1 cellular context compared by ENCODE assay signal in the genomic region with DNA sequence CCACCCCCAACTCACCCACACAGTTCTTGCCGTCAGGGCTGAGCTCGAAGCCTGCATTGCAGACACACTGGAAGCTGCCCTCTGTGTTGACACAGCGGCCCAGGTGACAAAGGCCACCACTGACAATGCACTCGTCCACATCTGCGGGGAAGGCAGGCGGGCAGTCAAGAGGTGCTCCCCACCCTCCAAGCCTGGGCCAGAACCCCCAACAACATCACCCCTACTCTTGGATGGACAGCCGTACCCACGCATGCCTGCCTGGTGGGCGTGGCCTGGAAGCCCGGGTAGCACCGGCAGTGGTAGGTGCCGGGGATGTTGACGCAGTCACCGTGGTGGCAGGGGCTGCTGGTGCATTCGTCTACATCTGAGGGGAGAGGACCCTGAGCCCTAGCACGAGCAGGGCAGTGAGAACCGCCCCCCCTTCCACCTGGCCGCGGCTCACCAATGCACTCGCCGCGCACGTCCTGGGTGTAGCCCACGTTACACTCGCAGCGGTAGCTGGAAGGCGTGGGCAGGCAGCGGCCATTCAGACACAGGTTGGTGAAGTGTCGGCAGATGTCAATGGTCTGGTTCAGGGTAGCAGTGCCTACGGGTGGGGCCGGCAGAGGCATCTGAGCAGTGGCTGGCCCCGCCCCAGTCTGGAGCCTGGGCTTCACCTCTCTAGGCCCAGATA.
TF ChIP-seq lines count a peak whose summit lies in the region.

No MANE protein-coding gene starts in this region.

TF ChIP-seq in HepG2, 621 proteins besides CTCF, POLR2A, EP300 and RAD21 (continued from another document and continues in another):
- TF ChIP-seq, protein P1, sequence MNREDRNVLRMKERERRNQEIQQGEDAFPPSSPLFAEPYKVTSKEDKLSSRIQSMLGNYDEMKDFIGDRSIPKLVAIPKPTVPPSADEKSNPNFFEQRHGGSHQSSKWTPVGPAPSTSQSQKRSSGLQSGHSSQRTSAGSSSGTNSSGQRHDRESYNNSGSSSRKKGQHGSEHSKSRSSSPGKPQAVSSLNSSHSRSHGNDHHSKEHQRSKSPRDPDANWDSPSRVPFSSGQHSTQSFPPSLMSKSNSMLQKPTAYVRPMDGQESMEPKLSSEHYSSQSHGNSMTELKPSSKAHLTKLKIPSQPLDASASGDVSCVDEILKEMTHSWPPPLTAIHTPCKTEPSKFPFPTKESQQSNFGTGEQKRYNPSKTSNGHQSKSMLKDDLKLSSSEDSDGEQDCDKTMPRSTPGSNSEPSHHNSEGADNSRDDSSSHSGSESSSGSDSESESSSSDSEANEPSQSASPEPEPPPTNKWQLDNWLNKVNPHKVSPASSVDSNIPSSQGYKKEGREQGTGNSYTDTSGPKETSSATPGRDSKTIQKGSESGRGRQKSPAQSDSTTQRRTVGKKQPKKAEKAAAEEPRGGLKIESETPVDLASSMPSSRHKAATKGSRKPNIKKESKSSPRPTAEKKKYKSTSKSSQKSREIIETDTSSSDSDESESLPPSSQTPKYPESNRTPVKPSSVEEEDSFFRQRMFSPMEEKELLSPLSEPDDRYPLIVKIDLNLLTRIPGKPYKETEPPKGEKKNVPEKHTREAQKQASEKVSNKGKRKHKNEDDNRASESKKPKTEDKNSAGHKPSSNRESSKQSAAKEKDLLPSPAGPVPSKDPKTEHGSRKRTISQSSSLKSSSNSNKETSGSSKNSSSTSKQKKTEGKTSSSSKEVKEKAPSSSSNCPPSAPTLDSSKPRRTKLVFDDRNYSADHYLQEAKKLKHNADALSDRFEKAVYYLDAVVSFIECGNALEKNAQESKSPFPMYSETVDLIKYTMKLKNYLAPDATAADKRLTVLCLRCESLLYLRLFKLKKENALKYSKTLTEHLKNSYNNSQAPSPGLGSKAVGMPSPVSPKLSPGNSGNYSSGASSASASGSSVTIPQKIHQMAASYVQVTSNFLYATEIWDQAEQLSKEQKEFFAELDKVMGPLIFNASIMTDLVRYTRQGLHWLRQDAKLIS (CRISPR knock-in tag; IDR thresholded peaks at IDR 0.05): no peak
- TF ChIP-seq, protein P2, sequence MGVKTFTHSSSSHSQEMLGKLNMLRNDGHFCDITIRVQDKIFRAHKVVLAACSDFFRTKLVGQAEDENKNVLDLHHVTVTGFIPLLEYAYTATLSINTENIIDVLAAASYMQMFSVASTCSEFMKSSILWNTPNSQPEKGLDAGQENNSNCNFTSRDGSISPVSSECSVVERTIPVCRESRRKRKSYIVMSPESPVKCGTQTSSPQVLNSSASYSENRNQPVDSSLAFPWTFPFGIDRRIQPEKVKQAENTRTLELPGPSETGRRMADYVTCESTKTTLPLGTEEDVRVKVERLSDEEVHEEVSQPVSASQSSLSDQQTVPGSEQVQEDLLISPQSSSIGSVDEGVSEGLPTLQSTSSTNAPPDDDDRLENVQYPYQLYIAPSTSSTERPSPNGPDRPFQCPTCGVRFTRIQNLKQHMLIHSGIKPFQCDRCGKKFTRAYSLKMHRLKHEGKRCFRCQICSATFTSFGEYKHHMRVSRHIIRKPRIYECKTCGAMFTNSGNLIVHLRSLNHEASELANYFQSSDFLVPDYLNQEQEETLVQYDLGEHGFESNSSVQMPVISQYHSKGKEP (CRISPR knock-in tag; IDR thresholded peaks at IDR 0.05): no peak
- TF ChIP-seq, protein P3, sequence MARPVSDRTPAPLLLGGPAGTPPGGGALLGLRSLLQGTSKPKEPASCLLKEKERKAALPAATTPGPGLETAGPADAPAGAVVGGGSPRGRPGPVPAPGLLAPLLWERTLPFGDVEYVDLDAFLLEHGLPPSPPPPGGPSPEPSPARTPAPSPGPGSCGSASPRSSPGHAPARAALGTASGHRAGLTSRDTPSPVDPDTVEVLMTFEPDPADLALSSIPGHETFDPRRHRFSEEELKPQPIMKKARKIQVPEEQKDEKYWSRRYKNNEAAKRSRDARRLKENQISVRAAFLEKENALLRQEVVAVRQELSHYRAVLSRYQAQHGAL (CRISPR knock-in tag; IDR thresholded peaks at IDR 0.05; ENCODE audit: not compliant biosample characterization): no peak
- TF ChIP-seq, protein P4, sequence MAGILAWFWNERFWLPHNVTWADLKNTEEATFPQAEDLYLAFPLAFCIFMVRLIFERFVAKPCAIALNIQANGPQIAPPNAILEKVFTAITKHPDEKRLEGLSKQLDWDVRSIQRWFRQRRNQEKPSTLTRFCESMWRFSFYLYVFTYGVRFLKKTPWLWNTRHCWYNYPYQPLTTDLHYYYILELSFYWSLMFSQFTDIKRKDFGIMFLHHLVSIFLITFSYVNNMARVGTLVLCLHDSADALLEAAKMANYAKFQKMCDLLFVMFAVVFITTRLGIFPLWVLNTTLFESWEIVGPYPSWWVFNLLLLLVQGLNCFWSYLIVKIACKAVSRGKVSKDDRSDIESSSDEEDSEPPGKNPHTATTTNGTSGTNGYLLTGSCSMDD (CRISPR knock-in tag; IDR thresholded peaks at IDR 0.05): no peak
- no peak for TF ChIP-seq CEBPB (IDR thresholded peaks at IDR 0.05; ENCODE audit: borderline replicate concordance, low read depth, low read length)
- TF ChIP-seq, protein P5, sequence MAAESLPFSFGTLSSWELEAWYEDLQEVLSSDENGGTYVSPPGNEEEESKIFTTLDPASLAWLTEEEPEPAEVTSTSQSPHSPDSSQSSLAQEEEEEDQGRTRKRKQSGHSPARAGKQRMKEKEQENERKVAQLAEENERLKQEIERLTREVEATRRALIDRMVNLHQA (CRISPR knock-in tag; IDR thresholded peaks at IDR 0.05): no peak
- TF ChIP-seq RFXAP (CRISPR knock-in tag; IDR thresholded peaks at IDR 0.05; ENCODE audit: borderline replicate concordance): no peak
- TF ChIP-seq, protein P6, sequence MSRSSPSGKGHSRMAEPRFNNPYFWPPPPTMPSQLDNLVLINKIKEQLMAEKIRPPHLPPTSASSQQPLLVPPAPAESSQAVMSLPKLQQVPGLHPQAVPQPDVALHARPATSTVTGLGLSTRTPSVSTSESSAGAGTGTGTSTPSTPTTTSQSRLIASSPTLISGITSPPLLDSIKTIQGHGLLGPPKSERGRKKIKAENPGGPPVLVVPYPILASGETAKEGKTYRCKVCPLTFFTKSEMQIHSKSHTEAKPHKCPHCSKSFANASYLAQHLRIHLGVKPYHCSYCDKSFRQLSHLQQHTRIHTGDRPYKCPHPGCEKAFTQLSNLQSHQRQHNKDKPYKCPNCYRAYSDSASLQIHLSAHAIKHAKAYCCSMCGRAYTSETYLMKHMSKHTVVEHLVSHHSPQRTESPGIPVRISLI (CRISPR knock-in tag; IDR thresholded peaks at IDR 0.05; ENCODE audit: borderline replicate concordance): no peak
- no peak for TF ChIP-seq ZNF746 (CRISPR knock-in tag; IDR thresholded peaks at IDR 0.05)
- no peak for TF ChIP-seq MTA3 (CRISPR knock-in tag; IDR thresholded peaks at IDR 0.05)
- TF ChIP-seq TEAD3 (CRISPR knock-in tag; optimal IDR thresholded peaks at IDR 0.05; ENCODE audit: borderline replicate concordance): peak; percentile 6
- no peak for TF ChIP-seq ZNF230 (CRISPR knock-in tag; IDR thresholded peaks at IDR 0.05)
- TF ChIP-seq SP140L (CRISPR knock-in tag; IDR thresholded peaks at IDR 0.05; ENCODE audit: borderline replicate concordance): no peak
- TF ChIP-seq, protein P7, sequence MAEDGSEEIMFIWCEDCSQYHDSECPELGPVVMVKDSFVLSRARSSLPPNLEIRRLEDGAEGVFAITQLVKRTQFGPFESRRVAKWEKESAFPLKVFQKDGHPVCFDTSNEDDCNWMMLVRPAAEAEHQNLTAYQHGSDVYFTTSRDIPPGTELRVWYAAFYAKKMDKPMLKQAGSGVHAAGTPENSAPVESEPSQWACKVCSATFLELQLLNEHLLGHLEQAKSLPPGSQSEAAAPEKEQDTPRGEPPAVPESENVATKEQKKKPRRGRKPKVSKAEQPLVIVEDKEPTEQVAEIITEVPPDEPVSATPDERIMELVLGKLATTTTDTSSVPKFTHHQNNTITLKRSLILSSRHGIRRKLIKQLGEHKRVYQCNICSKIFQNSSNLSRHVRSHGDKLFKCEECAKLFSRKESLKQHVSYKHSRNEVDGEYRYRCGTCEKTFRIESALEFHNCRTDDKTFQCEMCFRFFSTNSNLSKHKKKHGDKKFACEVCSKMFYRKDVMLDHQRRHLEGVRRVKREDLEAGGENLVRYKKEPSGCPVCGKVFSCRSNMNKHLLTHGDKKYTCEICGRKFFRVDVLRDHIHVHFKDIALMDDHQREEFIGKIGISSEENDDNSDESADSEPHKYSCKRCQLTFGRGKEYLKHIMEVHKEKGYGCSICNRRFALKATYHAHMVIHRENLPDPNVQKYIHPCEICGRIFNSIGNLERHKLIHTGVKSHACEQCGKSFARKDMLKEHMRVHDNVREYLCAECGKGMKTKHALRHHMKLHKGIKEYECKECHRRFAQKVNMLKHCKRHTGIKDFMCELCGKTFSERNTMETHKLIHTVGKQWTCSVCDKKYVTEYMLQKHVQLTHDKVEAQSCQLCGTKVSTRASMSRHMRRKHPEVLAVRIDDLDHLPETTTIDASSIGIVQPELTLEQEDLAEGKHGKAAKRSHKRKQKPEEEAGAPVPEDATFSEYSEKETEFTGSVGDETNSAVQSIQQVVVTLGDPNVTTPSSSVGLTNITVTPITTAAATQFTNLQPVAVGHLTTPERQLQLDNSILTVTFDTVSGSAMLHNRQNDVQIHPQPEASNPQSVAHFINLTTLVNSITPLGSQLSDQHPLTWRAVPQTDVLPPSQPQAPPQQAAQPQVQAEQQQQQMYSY (CRISPR knock-in tag; IDR thresholded peaks at IDR 0.05): no peak
- no peak for TF ChIP-seq CBFB (CRISPR knock-in tag; IDR thresholded peaks at IDR 0.05)
- TF ChIP-seq, protein P8, sequence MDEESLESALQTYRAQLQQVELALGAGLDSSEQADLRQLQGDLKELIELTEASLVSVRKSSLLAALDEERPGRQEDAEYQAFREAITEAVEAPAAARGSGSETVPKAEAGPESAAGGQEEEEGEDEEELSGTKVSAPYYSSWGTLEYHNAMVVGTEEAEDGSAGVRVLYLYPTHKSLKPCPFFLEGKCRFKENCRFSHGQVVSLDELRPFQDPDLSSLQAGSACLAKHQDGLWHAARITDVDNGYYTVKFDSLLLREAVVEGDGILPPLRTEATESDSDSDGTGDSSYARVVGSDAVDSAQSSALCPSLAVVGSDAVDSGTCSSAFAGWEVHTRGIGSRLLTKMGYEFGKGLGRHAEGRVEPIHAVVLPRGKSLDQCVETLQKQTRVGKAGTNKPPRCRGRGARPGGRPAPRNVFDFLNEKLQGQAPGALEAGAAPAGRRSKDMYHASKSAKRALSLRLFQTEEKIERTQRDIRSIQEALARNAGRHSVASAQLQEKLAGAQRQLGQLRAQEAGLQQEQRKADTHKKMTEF (CRISPR knock-in tag; IDR thresholded peaks at IDR 0.05): no peak
- peak; percentile 18; the same call in 1 of the 2 replicates for TF ChIP-seq HDAC2 (CRISPR knock-in tag; IDR thresholded peaks at IDR 0.05)
- no peak for TF ChIP-seq TEAD2 (CRISPR knock-in tag; IDR thresholded peaks at IDR 0.05)
- TF ChIP-seq HDAC1 (CRISPR knock-in tag; IDR thresholded peaks at IDR 0.05): no peak
- no peak for TF ChIP-seq NR3C1 (CRISPR knock-in tag; IDR thresholded peaks at IDR 0.05)
- TF ChIP-seq, protein P9, sequence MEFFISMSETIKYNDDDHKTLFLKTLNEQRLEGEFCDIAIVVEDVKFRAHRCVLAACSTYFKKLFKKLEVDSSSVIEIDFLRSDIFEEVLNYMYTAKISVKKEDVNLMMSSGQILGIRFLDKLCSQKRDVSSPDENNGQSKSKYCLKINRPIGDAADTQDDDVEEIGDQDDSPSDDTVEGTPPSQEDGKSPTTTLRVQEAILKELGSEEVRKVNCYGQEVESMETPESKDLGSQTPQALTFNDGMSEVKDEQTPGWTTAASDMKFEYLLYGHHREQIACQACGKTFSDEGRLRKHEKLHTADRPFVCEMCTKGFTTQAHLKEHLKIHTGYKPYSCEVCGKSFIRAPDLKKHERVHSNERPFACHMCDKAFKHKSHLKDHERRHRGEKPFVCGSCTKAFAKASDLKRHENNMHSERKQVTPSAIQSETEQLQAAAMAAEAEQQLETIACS (CRISPR knock-in tag; IDR thresholded peaks at IDR 0.05): no peak
- TF ChIP-seq ZNF549 (CRISPR knock-in tag; IDR thresholded peaks at IDR 0.05): no peak
- TF ChIP-seq NR1H2 (CRISPR knock-in tag; IDR thresholded peaks at IDR 0.05; ENCODE audit: borderline replicate concordance, low read depth): no peak
- TF ChIP-seq, protein P10, sequence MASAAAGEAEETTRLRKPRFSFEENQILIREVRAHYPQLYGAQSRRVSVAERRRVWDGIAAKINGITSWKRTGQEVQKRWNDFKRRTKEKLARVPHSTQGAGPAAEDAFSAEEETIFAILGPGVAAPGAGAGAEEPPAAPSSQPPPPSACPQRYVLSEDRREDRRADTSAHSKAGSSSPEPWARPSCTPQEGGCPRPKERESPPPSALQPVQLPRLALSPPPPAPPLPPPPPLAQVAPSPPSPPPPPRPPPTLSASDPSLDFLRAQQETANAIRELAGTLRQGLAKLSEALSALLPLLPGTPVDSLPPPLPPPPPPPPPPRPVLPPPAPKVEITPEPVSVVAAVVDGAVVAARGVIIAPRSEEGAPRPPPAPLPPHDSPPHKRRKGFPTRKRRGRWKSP (CRISPR knock-in tag; IDR thresholded peaks at IDR 0.05): no peak
- TF ChIP-seq SALL2 (CRISPR knock-in tag; IDR thresholded peaks at IDR 0.05): no peak
- no peak for TF ChIP-seq ZNF136 (CRISPR knock-in tag; IDR thresholded peaks at IDR 0.05; ENCODE audit: low read depth)
- no peak for TF ChIP-seq GZF1 (CRISPR knock-in tag; IDR thresholded peaks at IDR 0.05)
- no peak for TF ChIP-seq RBAK (CRISPR knock-in tag; IDR thresholded peaks at IDR 0.05)
- TF ChIP-seq ZBTB38 (CRISPR knock-in tag; IDR thresholded peaks at IDR 0.05): peak; percentile 84
- no peak for TF ChIP-seq MAFK (conservative IDR thresholded peaks at IDR 0.05 in 1 of 2, IDR thresholded peaks at IDR 0.05 in 1 of 2; ENCODE audit: low read length in 2 of 2)
- TF ChIP-seq, protein P11, sequence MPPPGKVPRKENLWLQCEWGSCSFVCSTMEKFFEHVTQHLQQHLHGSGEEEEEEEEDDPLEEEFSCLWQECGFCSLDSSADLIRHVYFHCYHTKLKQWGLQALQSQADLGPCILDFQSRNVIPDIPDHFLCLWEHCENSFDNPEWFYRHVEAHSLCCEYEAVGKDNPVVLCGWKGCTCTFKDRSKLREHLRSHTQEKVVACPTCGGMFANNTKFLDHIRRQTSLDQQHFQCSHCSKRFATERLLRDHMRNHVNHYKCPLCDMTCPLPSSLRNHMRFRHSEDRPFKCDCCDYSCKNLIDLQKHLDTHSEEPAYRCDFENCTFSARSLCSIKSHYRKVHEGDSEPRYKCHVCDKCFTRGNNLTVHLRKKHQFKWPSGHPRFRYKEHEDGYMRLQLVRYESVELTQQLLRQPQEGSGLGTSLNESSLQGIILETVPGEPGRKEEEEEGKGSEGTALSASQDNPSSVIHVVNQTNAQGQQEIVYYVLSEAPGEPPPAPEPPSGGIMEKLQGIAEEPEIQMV (CRISPR knock-in tag; IDR thresholded peaks at IDR 0.05; ENCODE audit: low read depth): no peak
- TF ChIP-seq ZNF878 (CRISPR knock-in tag; IDR thresholded peaks at IDR 0.05): no peak
- TF ChIP-seq ZFY (CRISPR knock-in tag; IDR thresholded peaks at IDR 0.05): no peak
- TF ChIP-seq DR1 (CRISPR knock-in tag; IDR thresholded peaks at IDR 0.05): no peak
- no peak for TF ChIP-seq HOXA5 (CRISPR knock-in tag; IDR thresholded peaks at IDR 0.05)
- no peak for TF ChIP-seq NFYC (CRISPR knock-in tag; IDR thresholded peaks at IDR 0.05)
- TF ChIP-seq ADNP (CRISPR knock-in tag; IDR thresholded peaks at IDR 0.05): no peak
